Comparison of ENCODE assay signal across 22 cellular contexts in genomic region chr2:149652925-149653324, GRCh38.
DNase-seq lines count a peak whose midpoint lies in the region; ATAC-seq and TF ChIP-seq lines count a peak whose summit lies in the region.
"Had no signal": no experiment of that assay in that cellular context is flagged by ENCODE, and none has a peak within 500 bp of the region (broad histone marks: within the 10 kb centered on the region; RNA-seq: fewer than 3 reads in every experiment).

No MANE protein-coding gene starts in this region.

- H3K9ac ChIP-seq in mesendoderm (ENCODE audit: low read length), result no peak overlapping the region
- H3K9ac ChIP-seq: BLaER1 had no signal

- H3K9me3 ChIP-seq in lung (ENCODE audit: control insufficient read depth in 2 of 2, insufficient read depth in 1 of 2, low read length in 1 of 2), result peaks cover 0 to 2% of the 10 kb centered on the region in 2 donors
- H3K9me3 ChIP-seq: MG63, SJSA1 had no signal

- H3K36me3 ChIP-seq in lung (ENCODE audit: control insufficient read depth in 2 of 2, insufficient read depth in 2 of 2, low read length in 2 of 2), result no peaks in the 10 kb centered on the region
- H3K36me3 ChIP-seq in mesendoderm (ENCODE audit: control insufficient read depth, insufficient read depth, low read length), result no peaks in the 10 kb centered on the region
- H3K36me3 ChIP-seq: BLaER1, MG63, SJSA1 had no signal

- no peak overlapping the region for H2AK5ac ChIP-seq in mesendoderm (ENCODE audit: low read length)

- no peak overlapping the region for H3K4me3 Mint-ChIP-seq in HFFc6
- H3K4me3 Mint-ChIP-seq: CD4-positive, alpha-beta memory T cell had no signal

- 0 out of 2 replicates have a peak, but pooled peaks cover 3% of the 10 kb centered on the region for H3K36me3 Mint-ChIP-seq in HFFc6 (ENCODE audit: low read depth)
- H3K36me3 Mint-ChIP-seq: CD4-positive, alpha-beta memory T cell had no signal

- peaks cover 41% of the 10 kb centered on the region for H3K4me1 Mint-ChIP-seq in HFFc6 (ENCODE audit: low read depth)
- H3K4me1 Mint-ChIP-seq: CD4-positive, alpha-beta memory T cell had no signal

- no peak overlapping the region for H3K23ac ChIP-seq in mesendoderm (ENCODE audit: low read length)

- no peak overlapping the region for H4K8ac ChIP-seq in mesendoderm (ENCODE audit: low read depth, low read length)

- H3K4me3 ChIP-seq in foreskin fibroblast (ENCODE audit: low read depth in 1 of 2, low read length in 2 of 2), result no peak overlapping the region
- H3K4me3 ChIP-seq in lung, result no peak overlapping the region
- H3K4me3 ChIP-seq in mesendoderm (ENCODE audit: low read length), result no peak overlapping the region
- H3K4me3 ChIP-seq: BLaER1, MG63, SJSA1 had no signal

- no peak overlapping the region for H3K4me2 ChIP-seq in mesendoderm (ENCODE audit: low read length)
- H3K4me2 ChIP-seq: BLaER1 had no signal

- ATAC-seq in lung (ENCODE audit: insufficient read depth, low FRiP score) (no peak), GM21367 (IDR thresholded peaks at IDR 0.05; ENCODE audit: unreplicated experiment) (no peak)
- ATAC-seq: PC-3 had no signal

- H3K4me1 ChIP-seq in lung (ENCODE audit: control insufficient read depth in 2 of 2, insufficient read depth in 2 of 2, low read length in 2 of 2), result peaks cover 0 to 1% of the 10 kb centered on the region in 2 donors
- H3K4me1 ChIP-seq in mesendoderm (ENCODE audit: control insufficient read depth, low read depth, low read length), result peaks cover 5% of the 10 kb centered on the region
- H3K4me1 ChIP-seq: BLaER1 had no signal

- H3K9me3 Mint-ChIP-seq in HFFc6, result no peaks in the 10 kb centered on the region

- DNase-seq in AG08395 (ENCODE audit: low spot score) (peak; percentile 7), HFFc6 (peak; percentile 12), foreskin fibroblast (peak; percentile 61 to 73), lung (ENCODE audit: low spot score) (peak; percentile 40), NCI-H345 treated with DMSO at 0.1 percent for 48 hours (lab: John Stamatoyannopoulos, UW; ENCODE audit: unreplicated experiment) (no peak), mesendoderm (no peak), NCI-H2227 (lab: John Stamatoyannopoulos, UW; ENCODE audit: unreplicated experiment) (no peak)
- DNase-seq: CD4-positive, alpha-beta memory T cell; EL; H7; Kasumi-1; MG63; NCI-H1048; NCI-H1436; NCI-H1930; NCI-H345; NCI-H526; PC-3 had no signal

- H3K27ac ChIP-seq in lung (ENCODE audit: low read depth in 1 of 2, low read length in 1 of 2), result no peak overlapping the region
- H3K27ac ChIP-seq in mesendoderm (ENCODE audit: low read depth, low read length), result no peak overlapping the region
- H3K27ac ChIP-seq: BLaER1, RWPE1, SJSA1 had no signal

- no peaks in the 10 kb centered on the region for H3K79me1 ChIP-seq in mesendoderm (ENCODE audit: low read length)

- no peak overlapping the region for H3K18ac ChIP-seq in mesendoderm (ENCODE audit: low read length)

- H3K56ac ChIP-seq in mesendoderm (ENCODE audit: low read length), result no peak overlapping the region

- 74 to 78% methylated on average over 2 of the region's 2 CpGs for WGBS in lung, 2 donors
- WGBS in mesendoderm (ENCODE audit: extremely low coverage, insufficient coverage, low lambda C conversion rate), result no CpG with 5 or more reads among the region's 2 CpGs

- H3K4ac ChIP-seq in mesendoderm (ENCODE audit: low read depth, low read length), result no peak overlapping the region

- H2BK120ac ChIP-seq in mesendoderm (ENCODE audit: low read depth, low read length), result no peak overlapping the region

- H3K27me3 ChIP-seq in lung (ENCODE audit: control insufficient read depth, insufficient read depth) (no peaks in the 10 kb centered on the region), mesendoderm (ENCODE audit: insufficient read depth, low read length, poor library complexity) (no peaks in the 10 kb centered on the region)
- H3K27me3 ChIP-seq: BLaER1, MG63, SJSA1 had no signal

- H3K27ac Mint-ChIP-seq in HFFc6, result no peak overlapping the region
- H3K27ac Mint-ChIP-seq: CD4-positive, alpha-beta memory T cell had no signal

- no peak overlapping the region for H2BK15ac ChIP-seq in mesendoderm (replicated peaks; ENCODE audit: low read depth)

- no peaks in the 10 kb centered on the region; the same call in 1 of the 2 replicates for H3K27me3 Mint-ChIP-seq in HFFc6 (ENCODE audit: insufficient read depth)

- no peaks in the 10 kb centered on the region for H3K79me2 ChIP-seq in mesendoderm (ENCODE audit: control insufficient read depth, insufficient read depth, low read length)

- no peak overlapping the region for H2BK5ac ChIP-seq in mesendoderm (ENCODE audit: low read length)

- TF ChIP-seq CTCF in HFFc6 (IDR thresholded peaks at IDR 0.05), result no peak
- no peak for TF ChIP-seq CTCF in foreskin fibroblast (IDR thresholded peaks at IDR 0.05; ENCODE audit: low read depth, low read length)
- no peak for TF ChIP-seq CTCF in lung (IDR thresholded peaks at IDR 0.05; ENCODE audit: control extremely low read depth, extremely low read depth)

- H4K5ac ChIP-seq in mesendoderm (ENCODE audit: low read length), result no peak overlapping the region

Comparison
In these comparisons a context has a peak if more than half of its experiments do, and no peak if none do; other contexts are left out.
1. DNase-seq: peak in AG08395 (single experiment), HFFc6 (single experiment), foreskin fibroblast (2 of 2) and lung (single experiment); none in NCI-H345 treated with DMSO at 0.1 percent for 48 hours (single experiment), mesendoderm (single experiment) and NCI-H2227 (single experiment).